In genomic region chr20:38143646-38144554, GRCh38 we compare ENCODE assay signal across 9 cellular contexts. TPM values are rescaled to one million over a fixed set of nuclear protein-coding genes. Genes with fewer than 3 reads are reported as not detected.
DNase-seq lines count a peak whose midpoint lies in the region; ATAC-seq, FAIRE-seq and TF ChIP-seq lines count a peak whose summit lies in the region.
"Had no signal": no experiment of that assay in that cellular context is flagged by ENCODE, and none has a peak within 500 bp of the region (broad histone marks: within the 10 kb centered on the region; RNA-seq: fewer than 3 reads in every experiment).

No MANE protein-coding gene starts in this region.

- peak overlapping the region; percentile 81 for H2AFZ ChIP-seq in MM.1S (ENCODE audit: low read length)
- no peak overlapping the region for H2AFZ ChIP-seq in OCI-LY7 (ENCODE audit: low read length)

- no peaks in the 10 kb centered on the region for H3K79me2 ChIP-seq in MM.1S (ENCODE audit: low read length)
- no peaks in the 10 kb centered on the region for H3K79me2 ChIP-seq in mesendoderm (ENCODE audit: control insufficient read depth, insufficient read depth, low read length)
- no peaks in the 10 kb centered on the region for H3K79me2 ChIP-seq in OCI-LY7 (ENCODE audit: insufficient read depth, low read depth, low read length)

- H3K9ac ChIP-seq in MM.1S (ENCODE audit: low read length) (peak overlapping the region; percentile 10; the same call in 1 of the 2 replicates), mesendoderm (ENCODE audit: low read length) (no peak overlapping the region)

- TF ChIP-seq CTCF in AG04450 (IDR thresholded peaks at IDR 0.05; ENCODE audit: low read depth, low read length) (no peak), MM.1S (IDR thresholded peaks at IDR 0.05; ENCODE audit: low read length) (no peak), bronchial epithelial cell (IDR thresholded peaks at IDR 0.05; ENCODE audit: insufficient read depth, low read length, severe bottlenecking) (no peak), OCI-LY7 (conservative IDR thresholded peaks at IDR 0.05; ENCODE audit: low read length) (no peak)

- peak overlapping the region; percentile 35 for H3K56ac ChIP-seq in mesendoderm (ENCODE audit: low read length)

- peaks cover 18% of the 10 kb centered on the region for H3K4me1 ChIP-seq in MM.1S (ENCODE audit: low read length)
- H3K4me1 ChIP-seq in mesendoderm (ENCODE audit: control insufficient read depth, low read depth, low read length): no peaks in the 10 kb centered on the region
- no peaks in the 10 kb centered on the region for H3K4me1 ChIP-seq in OCI-LY7 (ENCODE audit: insufficient read depth, low read length, poor library complexity, severe bottlenecking)

- H3K9me3 ChIP-seq in AG04450 (ENCODE audit: control insufficient read depth, insufficient read depth, low read length) (no peaks in the 10 kb centered on the region; the same call in 1 of the 2 replicates), MM.1S (replicated peaks; ENCODE audit: insufficient read depth, low read length) (no peaks in the 10 kb centered on the region), OCI-LY7 (ENCODE audit: low read length) (no peaks in the 10 kb centered on the region)

- H4K5ac ChIP-seq in mesendoderm (ENCODE audit: low read length): no peak overlapping the region

- H3F3A ChIP-seq in MM.1S (ENCODE audit: insufficient read depth, low read length): no peaks in the 10 kb centered on the region

- no peak overlapping the region for H3K4ac ChIP-seq in mesendoderm (ENCODE audit: low read depth, low read length)

- WGBS in mesendoderm (ENCODE audit: extremely low coverage, insufficient coverage, low lambda C conversion rate): 100% methylated on average over 1 of the region's 16 CpGs

- no peaks in the 10 kb centered on the region for H3K9me2 ChIP-seq in MM.1S (replicated peaks; ENCODE audit: insufficient read depth, low read length)
- H3K9me2 ChIP-seq in OCI-LY7 (ENCODE audit: insufficient read depth, low read length): no peaks in the 10 kb centered on the region

- H3K4me3 ChIP-seq in AG04450 (ENCODE audit: low read depth, low read length) (no peak overlapping the region), MM.1S (ENCODE audit: low read length) (no peak overlapping the region), bronchial epithelial cell (ENCODE audit: low read depth, low read length) (no peak overlapping the region), mesendoderm (ENCODE audit: low read length) (no peak overlapping the region), OCI-LY7 (ENCODE audit: low read depth, low read length, poor library complexity, severe bottlenecking) (no peak overlapping the region)

- H4K20me1 ChIP-seq in MM.1S (ENCODE audit: insufficient read depth, low read length): no peaks in the 10 kb centered on the region
- H4K20me1 ChIP-seq in OCI-LY7 (ENCODE audit: insufficient read depth, low read length): no peaks in the 10 kb centered on the region

- CTCF ChIA-PET in AG04450 (lab: Charles Lee) (interaction anchor here (0.7 to 1.4 kb wide), 4 partner anchors 71 to 86 kb away, joined by 3 to 7 read pairs (median 3); no protein-coding TSS in a partner anchor), OCI-LY7 (lab: Charles Lee; ENCODE audit: unreplicated experiment) (interaction anchor here (0.6 kb wide), 1 partner anchor 820 kb away, joined by 4 read pairs; no protein-coding TSS in a partner anchor)

- peak; percentile 40 for FAIRE-seq in bronchial epithelial cell (lab: Jason Lieb, UNC)
- FAIRE-seq: TTC549 had no signal

- H4K8ac ChIP-seq in mesendoderm (ENCODE audit: low read depth, low read length): no peak overlapping the region

- no peaks in the 10 kb centered on the region for H3K27me3 ChIP-seq in AG04450 (ENCODE audit: control insufficient read depth, insufficient read depth, low read length)
- H3K27me3 ChIP-seq in MM.1S (replicated peaks; ENCODE audit: insufficient read depth, low read length): no peaks in the 10 kb centered on the region
- H3K27me3 ChIP-seq in bronchial epithelial cell (ENCODE audit: control insufficient read depth, insufficient read depth, low read length): no peaks in the 10 kb centered on the region
- H3K27me3 ChIP-seq in mesendoderm (ENCODE audit: insufficient read depth, low read length, poor library complexity): no peaks in the 10 kb centered on the region

- H3K27ac ChIP-seq in AG04450 (ENCODE audit: low read depth, low read length) (peak overlapping the region; percentile 91), MM.1S (ENCODE audit: low read length) (peak overlapping the region; percentile 17; the same call in 1 of the 2 replicates), mesendoderm (ENCODE audit: low read depth, low read length) (no peak overlapping the region), OCI-LY7 (ENCODE audit: low read depth, low read length, poor library complexity, severe bottlenecking) (no peak overlapping the region)

- H3K4me2 ChIP-seq in MM.1S (ENCODE audit: low read depth, low read length): peak overlapping the region; percentile 44
- no peak overlapping the region for H3K4me2 ChIP-seq in mesendoderm (ENCODE audit: low read length)
- H3K4me2 ChIP-seq in OCI-LY7 (ENCODE audit: low read length): no peak overlapping the region

- DNase-seq in AG04450 (ENCODE audit: low read depth, low spot score): peak; percentile 48
- DNase-seq in MM.1S: peak; percentile 69
- peak; percentile 100 for DNase-seq in bronchial epithelial cell (ENCODE audit: low read depth)
- DNase-seq in mesendoderm: no peak
- DNase-seq in OCI-LY7 (ENCODE audit: low spot score): no peak
- DNase-seq in activated CD8-positive, alpha-beta memory T cell treated with anti-CD3 and anti-CD28 coated beads, Interleukin-2, amount 50 U/mL, for 48 hours: no peak

- no peak overlapping the region for H2BK5ac ChIP-seq in mesendoderm (ENCODE audit: low read length)

- no peaks in the 10 kb centered on the region for H3K79me1 ChIP-seq in mesendoderm (ENCODE audit: low read length)

- H3K36me3 ChIP-seq in MM.1S (replicated peaks; ENCODE audit: insufficient read depth, low read length) (no peaks in the 10 kb centered on the region), bronchial epithelial cell (ENCODE audit: control insufficient read depth, insufficient read depth, low read length) (no peaks in the 10 kb centered on the region), mesendoderm (ENCODE audit: control insufficient read depth, insufficient read depth, low read length) (no peaks in the 10 kb centered on the region), OCI-LY7 (ENCODE audit: insufficient read depth, low read length) (no peaks in the 10 kb centered on the region)

- BruUV-seq in OCI-LY7 (replicated peaks; lab: Mats Ljungman, UMichigan): no TSS peak

- no peak overlapping the region for H3K18ac ChIP-seq in mesendoderm (ENCODE audit: low read length)

- POLR2A ChIA-PET in AG04450 (lab: Yijun Ruan, JAX) (interaction anchor here (0.5 to 1.2 kb wide), 3 partner anchors 21 to 106 kb away, joined by 3 to 7 read pairs (median 5); no protein-coding TSS in a partner anchor), OCI-LY7 (lab: Charles Lee) (interaction anchor here (0.6 kb wide), 1 partner anchor 820 kb away, joined by 3 read pairs; no protein-coding TSS in a partner anchor)

- H2AK5ac ChIP-seq in mesendoderm (ENCODE audit: low read length): no peak overlapping the region

- no peak overlapping the region for H3K23ac ChIP-seq in mesendoderm (ENCODE audit: low read length)

- intact Hi-C loops in OCI-LY7 (cut with micrococcal nuclease; ENCODE audit: unreplicated experiment): no loop called here

- ATAC-seq in GM19455 (IDR thresholded peaks at IDR 0.05; ENCODE audit: unreplicated experiment): no peak
- ATAC-seq in HG03354 (IDR thresholded peaks at IDR 0.05; ENCODE audit: poor library complexity, severe bottlenecking, unreplicated experiment): no peak

- H2BK15ac ChIP-seq in mesendoderm (replicated peaks; ENCODE audit: low read depth): no peak overlapping the region

- H2BK120ac ChIP-seq in mesendoderm (ENCODE audit: low read depth, low read length): no peak overlapping the region

RNA-seq across cellular contexts. Expression of gene TGM2, which starts 21.2 kb away (rescaled TPM):
- polyA plus RNA-seq in AG04450 (2011; rRNA removed): 326 and 398 TPM in 2 replicates
- 277 and 363 TPM in 2 replicates for polyA minus RNA-seq in AG04450 (2011; rRNA and poly(A)+ RNA removed)
- total RNA-seq in bronchial epithelial cell: 0.51 and 5.5 TPM in 2 replicates
- polyA plus RNA-seq in mesendoderm (2013, experiment 1 of 2): 0.56 TPM
- 0.56 TPM for polyA plus RNA-seq in mesendoderm (2013, experiment 2 of 2)
- total RNA-seq in OCI-LY7 (2014; rRNA removed; shearing (Covaris generic)): not detected in 2 replicates
- total RNA-seq in OCI-LY7 (2022): 0.18 TPM in 1 of 2 replicates, not detected in the other

Comparison
In these comparisons a context has a peak if more than half of its experiments do, and no peak if none do; other contexts are left out.
1. DNase-seq: peak in AG04450 (single experiment), MM.1S (single experiment) and bronchial epithelial cell (single experiment); none in mesendoderm (single experiment), OCI-LY7 (single experiment) and activated CD8-positive, alpha-beta memory T cell treated with anti-CD3 and anti-CD28 coated beads, Interleukin-2, amount 50 U/mL, for 48 hours (single experiment).
2. H3K27ac ChIP-seq: peak in AG04450 (single experiment) and MM.1S (single experiment); none in mesendoderm (single experiment) and OCI-LY7 (single experiment).